ENCODE assay signal across 9 cellular contexts in genomic region chr6:25652007-25652515, GRCh38. TPM values are rescaled to one million over a fixed set of nuclear protein-coding genes. Genes with fewer than 3 reads are reported as not detected.
DNase-seq lines count a peak whose midpoint lies in the region; ATAC-seq and TF ChIP-seq lines count a peak whose summit lies in the region.
"Had no signal": no experiment of that assay in that cellular context is flagged by ENCODE, and none has a peak within 500 bp of the region (broad histone marks: within the 10 kb centered on the region; RNA-seq: fewer than 3 reads in every experiment).

A gene with protein sequence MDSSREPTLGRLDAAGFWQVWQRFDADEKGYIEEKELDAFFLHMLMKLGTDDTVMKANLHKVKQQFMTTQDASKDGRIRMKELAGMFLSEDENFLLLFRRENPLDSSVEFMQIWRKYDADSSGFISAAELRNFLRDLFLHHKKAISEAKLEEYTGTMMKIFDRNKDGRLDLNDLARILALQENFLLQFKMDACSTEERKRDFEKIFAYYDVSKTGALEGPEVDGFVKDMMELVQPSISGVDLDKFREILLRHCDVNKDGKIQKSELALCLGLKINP (plus strand): TSS chr6:25652215. CDS start chr6:25652404, 189 bp downstream.

- peaks cover 4% of the 10 kb centered on the region for H3K4me1 Mint-ChIP-seq in neural crest cell

- no peaks in the 10 kb centered on the region for H3K36me3 Mint-ChIP-seq in neural crest cell (ENCODE audit: low read depth)
- H3K36me3 Mint-ChIP-seq: memory B cell had no signal

- ATAC-seq in GM19467 (IDR thresholded peaks at IDR 0.05; ENCODE audit: unreplicated experiment) (no peak), HG03097 (IDR thresholded peaks at IDR 0.05; ENCODE audit: low FRiP score, unreplicated experiment) (no peak)

- TF ChIP-seq CTCF in fibroblast of villous mesenchyme (IDR thresholded peaks at IDR 0.05; ENCODE audit: insufficient read depth, low read depth, low read length) (no peak), neural crest cell (conservative IDR thresholded peaks at IDR 0.05) (no peak)

- DNase-seq in DMS79 treated with DMSO at 0.1 percent for 48 hours (lab: John Stamatoyannopoulos, UW) (peak; percentile 71), NCI-H1105 treated with DMSO at 0.1 percent for 48 hours (lab: John Stamatoyannopoulos, UW) (peak; percentile 57), fibroblast of villous mesenchyme (ENCODE audit: low read depth) (peak; percentile 67), neural crest cell (ENCODE audit: low read depth, low spot score) (peak; percentile 77), ureter (ENCODE audit: low spot score) (peak; percentile 66)
- DNase-seq in activated CD8-positive, alpha-beta memory T cell treated with anti-CD3 and anti-CD28 coated beads, Interleukin-2, amount 50 U/mL, for 4 hours, result peak; percentile 22

- peak within 1 kb of the TSS; percentile 50 for H3K4me3 Mint-ChIP-seq in neural crest cell
- H3K4me3 Mint-ChIP-seq: memory B cell had no signal

- no peak within 1 kb of the TSS for H3K27ac Mint-ChIP-seq in neural crest cell (ENCODE audit: unreplicated experiment)
- H3K27ac Mint-ChIP-seq: memory B cell had no signal

- H3K9me3 Mint-ChIP-seq in neural crest cell, result no peaks in the 10 kb centered on the region
- H3K9me3 Mint-ChIP-seq: memory B cell had no signal

- peaks cover 87% of the 10 kb centered on the region for H3K27me3 Mint-ChIP-seq in neural crest cell (ENCODE audit: low read depth)

- peak within 1 kb of the TSS; percentile 13 for H3K4me3 ChIP-seq in fibroblast of villous mesenchyme (ENCODE audit: low read depth, low read length)

RNA-seq across cellular contexts. Expression of the gene that starts here (rescaled TPM):
- total RNA-seq in fibroblast of villous mesenchyme (not detected in 2 replicates), neural crest cell (not detected in 2 replicates), ureter (not detected)

Comparison
In these comparisons a context has a peak if more than half of its experiments do, and no peak if none do; other contexts are left out.
1. Peak in DNase-seq and H3K4me3 ChIP-seq in fibroblast of villous mesenchyme; RNA of the gene not detected or under 1 TPM.
2. Peak in DNase-seq in neural crest cell; RNA of the gene not detected or under 1 TPM.
3. Peak in DNase-seq in ureter; RNA of the gene not detected or under 1 TPM.
4. DNase-seq: peak in every context shown above with its lines; median percentile 77 in neural crest cell; 71 in DMS79 treated with DMSO at 0.1 percent for 48 hours; 67 in fibroblast of villous mesenchyme; 66 in ureter; 57 in NCI-H1105 treated with DMSO at 0.1 percent for 48 hours; 22 in activated CD8-positive, alpha-beta memory T cell treated with anti-CD3 and anti-CD28 coated beads, Interleukin-2, amount 50 U/mL, for 4 hours.